11 cellular contexts compared by ENCODE assay signal in the genomic region with DNA sequence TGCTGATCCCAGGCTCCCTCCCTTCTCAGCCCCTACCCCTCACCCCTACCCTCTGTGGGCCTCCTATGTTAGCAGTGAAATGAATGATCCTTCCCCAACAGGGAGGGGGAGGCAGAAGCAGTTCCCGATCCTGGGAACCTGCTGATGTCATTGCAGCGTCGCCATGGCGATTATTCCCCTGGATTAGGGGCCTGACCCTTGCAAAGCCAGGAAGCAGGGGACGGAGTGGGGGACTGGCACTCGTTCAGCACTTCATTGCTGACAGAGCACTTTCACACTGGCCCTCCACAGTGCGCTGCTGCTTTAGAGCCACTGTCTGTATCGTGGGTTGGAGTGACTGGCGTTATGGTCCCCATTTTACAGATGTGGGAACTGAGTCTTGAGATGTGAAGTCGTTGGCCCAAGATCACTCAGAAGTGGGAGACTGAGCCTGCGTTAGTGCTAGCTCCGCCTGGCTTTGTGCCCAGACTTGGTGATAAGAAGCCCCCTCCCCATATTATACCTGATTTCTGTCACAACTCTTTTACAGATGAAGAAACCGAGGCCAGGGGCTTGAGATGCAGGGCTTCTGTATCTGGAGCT. TPM values are rescaled to one million over a fixed set of nuclear protein-coding genes. Genes with fewer than 3 reads are reported as not detected.
A peak's percentile ranks its signal among the peaks of the same experiment; 100 is the strongest.
DNase-seq lines count a peak whose midpoint lies in the region; ATAC-seq and TF ChIP-seq lines count a peak whose summit lies in the region.
"Had no signal": no experiment of that assay in that cellular context is flagged by ENCODE, and none has a peak within 500 bp of the region (broad histone marks: within the 10 kb centered on the region; RNA-seq: fewer than 3 reads in every experiment).

No MANE protein-coding gene starts in this region.

- CTCF ChIA-PET in CD4-positive, alpha-beta T cell (lab: Charles Lee) = interaction anchor here (1.2 kb wide), 1 partner anchor 28 kb away, joined by 4 read pairs; no protein-coding TSS in a partner anchor

- no peak overlapping the region for H3K4me3 ChIP-seq in esophagus squamous epithelium

- intact Hi-C loops in CD4-positive, alpha-beta T cell (cut with DNase I, micrococcal nuclease) = loop anchor here in 1 of 2 experiments (5.0 kb wide), 1 partner anchor 44 kb away; a partner anchor contains a TSS
- intact Hi-C loops in esophagus squamous epithelium (cut with DNase I) = no loop called here

- no peaks in the 10 kb centered on the region for H3K27me3 ChIP-seq in CD4-positive, alpha-beta T cell (ENCODE audit: control insufficient read depth, insufficient read depth, low read length)
- no peaks in the 10 kb centered on the region for H3K27me3 ChIP-seq in esophagus squamous epithelium

- DNase-seq in CD4-positive, alpha-beta T cell = no peak
- no peak for DNase-seq in T-helper 17 cell
- no peak for DNase-seq in esophagus squamous epithelium (lab: John Stamatoyannopoulos, UW)
- no peak for DNase-seq in osteocyte (ENCODE audit: extremely low spot score, unreplicated experiment)
- DNase-seq in GDM1 (lab: John Stamatoyannopoulos, UW) = no peak
- DNase-seq in T-helper 9 cell = no peak
- DNase-seq: erythroblast had no signal

- peak overlapping the region; percentile 94 for H3K27ac Mint-ChIP-seq in CD4-positive, alpha-beta T cell
- H3K27ac Mint-ChIP-seq in T-helper 17 cell (peak overlapping the region; percentile 99), osteocyte (ENCODE audit: unreplicated experiment) (peak overlapping the region; percentile 87)

- no peak for ATAC-seq in CD4-positive, alpha-beta T cell (ENCODE audit: poor library complexity)
- ATAC-seq in T-helper 17 cell (no peak), HG03521 (IDR thresholded peaks at IDR 0.05; ENCODE audit: unreplicated experiment) (no peak), GM21528 (IDR thresholded peaks at IDR 0.05; ENCODE audit: low FRiP score, unreplicated experiment) (no peak)
- ATAC-seq: Panc1 had no signal

- peaks cover 17 to 99% (median 24%) of the 10 kb centered on the region in 3 donors for H3K36me3 ChIP-seq in esophagus squamous epithelium

- 80 to 82% methylated on average over 4 to 10 of the region's 13 CpGs for WGBS in esophagus squamous epithelium, 2 donors

- H3K27me3 Mint-ChIP-seq in CD4-positive, alpha-beta T cell = no peaks in the 10 kb centered on the region
- H3K27me3 Mint-ChIP-seq in T-helper 17 cell (no peaks in the 10 kb centered on the region), osteocyte (ENCODE audit: unreplicated experiment) (no peaks in the 10 kb centered on the region)

- no peaks in the 10 kb centered on the region for H3K9me3 ChIP-seq in CD4-positive, alpha-beta T cell (ENCODE audit: control insufficient read depth, low read length)
- no peaks in the 10 kb centered on the region for H3K9me3 ChIP-seq in T-helper 17 cell (ENCODE audit: control insufficient read depth, low read length, poor library complexity, severe bottlenecking)
- no peaks in the 10 kb centered on the region for H3K9me3 ChIP-seq in esophagus squamous epithelium

- H3K9me3 Mint-ChIP-seq in CD4-positive, alpha-beta T cell = no peaks in the 10 kb centered on the region
- no peaks in the 10 kb centered on the region for H3K9me3 Mint-ChIP-seq in osteocyte (ENCODE audit: unreplicated experiment)
- H3K9me3 Mint-ChIP-seq: nephron had no signal

- peak overlapping the region; percentile 94 for H3K27ac ChIP-seq in CD4-positive, alpha-beta T cell (ENCODE audit: low read depth, low read length)
- H3K27ac ChIP-seq in esophagus squamous epithelium = peak overlapping the region; percentile 24 to 78 (median 70)

- peaks cover 50 to 93% (median 73%) of the 10 kb centered on the region in 3 donors for H3K4me1 ChIP-seq in esophagus squamous epithelium

- peaks cover 62% of the 10 kb centered on the region for H3K36me3 Mint-ChIP-seq in CD4-positive, alpha-beta T cell (ENCODE audit: low read depth)
- H3K36me3 Mint-ChIP-seq in T-helper 17 cell (ENCODE audit: low read depth) (no peaks in the 10 kb centered on the region), osteocyte (ENCODE audit: unreplicated experiment) (peaks cover 22% of the 10 kb centered on the region)

- no peak for TF ChIP-seq POLR2A in esophagus squamous epithelium (IDR thresholded peaks at IDR 0.05)

- no peak for TF ChIP-seq CTCF in CD4-positive, alpha-beta T cell (IDR thresholded peaks at IDR 0.05)
- TF ChIP-seq CTCF in esophagus squamous epithelium (IDR thresholded peaks at IDR 0.05) = no peak
- no peak for TF ChIP-seq CTCF in osteocyte (IDR thresholded peaks at IDR 0.05)

- POLR2A ChIA-PET in CD4-positive, alpha-beta T cell (lab: Charles Lee) = interaction anchor here (3.6 to 4.5 kb wide), 3 partner anchors 12 to 43 kb away, joined by 29 to 54 read pairs (median 37); a partner anchor contains a TSS

- H3K4me3 Mint-ChIP-seq in CD4-positive, alpha-beta T cell = no peak overlapping the region
- H3K4me3 Mint-ChIP-seq in T-helper 17 cell = no peak overlapping the region
- no peak overlapping the region for H3K4me3 Mint-ChIP-seq in osteocyte (ENCODE audit: unreplicated experiment)
- H3K4me3 Mint-ChIP-seq: nephron had no signal

- H3K4me1 Mint-ChIP-seq in CD4-positive, alpha-beta T cell (ENCODE audit: low read depth) = peaks cover 83% of the 10 kb centered on the region
- peaks cover 60% of the 10 kb centered on the region for H3K4me1 Mint-ChIP-seq in T-helper 17 cell
- H3K4me1 Mint-ChIP-seq in osteocyte (ENCODE audit: unreplicated experiment) = peaks cover 82% of the 10 kb centered on the region

RNA-seq across cellular contexts. Expression of a gene that starts 26.6 kb away (rescaled TPM):
- 10 to 100 TPM; 50.1 to 50.5 TPM for total RNA-seq in CD4-positive, alpha-beta T cell
- 100 to 1,000 TPM; 106 to 115 TPM for total RNA-seq in T-helper 17 cell
- total RNA-seq in esophagus squamous epithelium = 10 to 100 TPM; 44.3 to 66.0 (median 51.9) TPM
- total RNA-seq in osteocyte = 402 and 409 TPM in 2 replicates

RNA-seq across cellular contexts. Expression of a gene that starts 42.9 kb away (rescaled TPM):
- total RNA-seq in CD4-positive, alpha-beta T cell = 1,000 to 10,000 TPM; 2,293 to 2,296 TPM
- total RNA-seq in T-helper 17 cell (1,000 to 10,000 TPM; 1,821 to 1,859 TPM), esophagus squamous epithelium (1,000 to 10,000 TPM in 3 of 4 donors, 100 to 1,000 TPM in 1; 998 to 2,109 (median 1,205) TPM), osteocyte (1,245 and 1,310 TPM in 2 replicates)
